Comparison of ENCODE assay signal across 23 cellular contexts in the genomic region with DNA sequence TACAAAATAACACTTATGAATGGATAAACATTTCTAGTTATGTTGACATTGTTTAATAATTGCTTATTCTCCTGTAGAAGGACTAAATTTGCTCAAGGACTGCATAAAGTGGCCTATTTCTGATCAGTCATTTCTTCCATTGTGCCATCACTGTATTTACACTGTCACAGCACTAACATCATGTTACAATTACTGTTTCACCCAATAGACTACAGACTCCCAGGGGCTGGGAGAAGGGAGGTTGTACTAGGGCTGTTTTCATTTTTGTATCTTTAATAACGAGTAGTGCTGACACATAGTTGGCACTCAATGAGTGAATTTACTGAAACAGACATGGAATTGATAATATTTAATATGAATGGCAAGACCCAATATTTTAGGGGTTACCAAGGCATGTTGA.
DNase-seq lines count a peak whose midpoint lies in the region; ATAC-seq, FAIRE-seq and TF ChIP-seq lines count a peak whose summit lies in the region.
"Had no signal": no experiment of that assay in that cellular context is flagged by ENCODE, and none has a peak within 500 bp of the region (broad histone marks: within the 10 kb centered on the region; RNA-seq: fewer than 3 reads in every experiment).

No MANE protein-coding gene starts in this region.

- H3K27ac ChIP-seq in 22Rv1 = peak overlapping the region; percentile 78
- no peak overlapping the region for H3K27ac ChIP-seq in tibial artery

- H3K4me1 ChIP-seq in tibial artery = no peaks in the 10 kb centered on the region
- H3K4me1 ChIP-seq: Caco-2, HAP-1 had no signal

- FAIRE-seq in GM12891 (lab: Jason Lieb, UNC) = peak; percentile 13
- FAIRE-seq: K562 had no signal

- DNase-seq in GM12891 (ENCODE audit: insufficient read length, low spot score) = no peak
- DNase-seq in NCI-H146 treated with DMSO at 0.1 percent for 48 hours (lab: John Stamatoyannopoulos, UW; ENCODE audit: unreplicated experiment) = peak; percentile 21
- peak; percentile 17 for DNase-seq in NCI-H774 (lab: John Stamatoyannopoulos, UW)
- no peak for DNase-seq in tibial artery
- DNase-seq: Caco-2; CD4-positive, alpha-beta T cell; DMS 273 treated with DMSO at 0.1 percent for 48 hours; GF-D8; MG63; NCI-H1694 treated with DMSO at 0.1 percent for 48 hours; NCI-H446; NCI-H526 treated with DMSO at 0.1 percent for 48 hours; SIG-M5; SK-N-SH; T-helper 2 cell had no signal

- H3K4me3 ChIP-seq in tibial artery = no peak overlapping the region
- H3K4me3 ChIP-seq: GM23338, HAP-1, K562, MG63 had no signal

- TF ChIP-seq POLR2A in GM12891 (IDR thresholded peaks at IDR 0.05; ENCODE audit: low read depth, low read length) = no peak

- H3K9me3 ChIP-seq in tibial artery = no peaks in the 10 kb centered on the region
- H3K9me3 ChIP-seq: Caco-2, HAP-1, MG63, SK-N-SH had no signal

- no peaks in the 10 kb centered on the region for H3K27me3 ChIP-seq in tibial artery
- H3K27me3 ChIP-seq: MG63 had no signal

- no peaks in the 10 kb centered on the region for H3K36me3 ChIP-seq in tibial artery
- H3K36me3 ChIP-seq: HAP-1, MG63 had no signal

- ATAC-seq in GM18502 (IDR thresholded peaks at IDR 0.05; ENCODE audit: poor library complexity, unreplicated experiment) (no peak), HG03159 (IDR thresholded peaks at IDR 0.05; ENCODE audit: unreplicated experiment) (no peak), GM18517 (IDR thresholded peaks at IDR 0.05; ENCODE audit: unreplicated experiment) (no peak)
- ATAC-seq: K562, Panc1 had no signal

- TF ChIP-seq CTCF in 22Rv1 (IDR thresholded peaks at IDR 0.05) (no peak), tibial artery (IDR thresholded peaks at IDR 0.05) (no peak)

- intact Hi-C loops in tibial artery (cut with DNase I; ENCODE audit: low total_unique reads) = no loop called here

TF ChIP-seq in GM12891, 5 proteins besides CTCF, POLR2A, EP300 and RAD21:
- TF ChIP-seq SPI1 (IDR thresholded peaks at IDR 0.05; ENCODE audit: low read depth, low read length) (no peak), POU2F2 (IDR thresholded peaks at IDR 0.05; ENCODE audit: low read depth, low read length) (no peak), TAF1 (IDR thresholded peaks at IDR 0.05; ENCODE audit: low read depth, low read length) (no peak), POLR2AphosphoS5 (IDR thresholded peaks at IDR 0.05; ENCODE audit: low read depth, low read length) (no peak), PAX5 (IDR thresholded peaks at IDR 0.05; ENCODE audit: insufficient read depth, low read length, severe bottlenecking) (no peak)

Comparison
In these comparisons a context has a peak if more than half of its experiments do, and no peak if none do; other contexts are left out.
1. DNase-seq: peak in NCI-H146 treated with DMSO at 0.1 percent for 48 hours (single experiment) and NCI-H774 (single experiment); none in GM12891 (single experiment) and tibial artery (0 of 2).